ENCODE assay signal across 8 cellular contexts in genomic region chr7:141550694-141551079, GRCh38. TPM values are rescaled to one million over a fixed set of nuclear protein-coding genes. Genes with fewer than 3 reads are reported as not detected.
A peak's percentile ranks its signal among the peaks of the same experiment; 100 is the strongest.
DNase-seq lines count a peak whose midpoint lies in the region; ATAC-seq and TF ChIP-seq lines count a peak whose summit lies in the region.

No MANE protein-coding gene starts in this region.

- peak overlapping the region; percentile 76 to 95 (median 88) for H3K4me2 ChIP-seq in BLaER1 treated with 17β-estradiol and CSF1 and Interleukin-3, amounts not matched to agents 10 nM and 100 nM

- TF ChIP-seq POLR2A in uterus (IDR thresholded peaks at IDR 0.05), result no peak

- H3K4me1 ChIP-seq in BLaER1 treated with 17β-estradiol and CSF1 and Interleukin-3, amounts not matched to agents 10 nM and 100 nM, result peaks cover 27 to 33% (median 29%) of the 10 kb centered on the region in 10 experiments
- H3K4me1 ChIP-seq in Panc1 (ENCODE audit: control insufficient read depth, insufficient read depth, low read length) (peaks cover 2% of the 10 kb centered on the region; the same call in 1 of the 2 replicates), ectodermal cell (ENCODE audit: control insufficient read depth, insufficient read depth, low read length) (no peaks in the 10 kb centered on the region), mononuclear cell (ENCODE audit: insufficient read depth, low read length) (peaks cover 18% of the 10 kb centered on the region), uterus (no peaks in the 10 kb centered on the region)

- H3K27ac ChIP-seq in BLaER1 treated with 17β-estradiol and CSF1 and Interleukin-3, amounts not matched to agents 10 nM and 100 nM, result peak overlapping the region in 10 of 11 experiments; percentile 77 to 89 (median 84); a peak in 20 of 22 replicates
- H3K27ac ChIP-seq in Panc1 (ENCODE audit: low read length) (peak overlapping the region; percentile 69), ectodermal cell (ENCODE audit: insufficient read depth, low read depth, low read length, poor library complexity, severe bottlenecking) (no peak overlapping the region), uterus (peak overlapping the region; percentile 61 to 76)

- H4K20me1 ChIP-seq in BLaER1 treated with 17β-estradiol and CSF1 and Interleukin-3, amounts not matched to agents 10 nM and 100 nM, result no peaks in the 10 kb centered on the region

- WGBS in ectodermal cell, 2 experiments, result 43 to 46% methylated on average over 13 of the region's 13 CpGs

- no peak for DNase-seq in Panc1 (ENCODE audit: low read depth, low spot score)
- peak; percentile 14 to 32 for DNase-seq in uterus
- no peak for DNase-seq in DMS114 treated with DMSO at 0.1 percent for 48 hours (lab: John Stamatoyannopoulos, UW; ENCODE audit: unreplicated experiment)

- BruUV-seq in Panc1 (replicated peaks; lab: Mats Ljungman, UMichigan), result no TSS peak

- TF ChIP-seq CTCF in Panc1 (IDR thresholded peaks at IDR 0.05), result no peak
- TF ChIP-seq CTCF in uterus (IDR thresholded peaks at IDR 0.05), result no peak

- POLR2A ChIA-PET in Panc1 (lab: Charles Lee), result no interaction called here

- peak overlapping the region; percentile 68 to 98 (median 92) for H3K4me3 ChIP-seq in BLaER1 treated with 17β-estradiol and CSF1 and Interleukin-3, amounts not matched to agents 10 nM and 100 nM
- H3K4me3 ChIP-seq in Panc1 (ENCODE audit: low read depth in 2 of 2, low read length in 2 of 2) (peak overlapping the region; percentile 72 to 74), ectodermal cell (ENCODE audit: insufficient read depth, low read depth, low read length) (peak overlapping the region; percentile 64), mononuclear cell (ENCODE audit: low read length) (peak overlapping the region; percentile 66), uterus (peak overlapping the region; percentile 43 to 76)

- H3K9me3 ChIP-seq in BLaER1 treated with 17β-estradiol and CSF1 and Interleukin-3, amounts not matched to agents 10 nM and 100 nM (replicated peaks in 1 of 11), result no peaks in the 10 kb centered on the region
- no peaks in the 10 kb centered on the region for H3K9me3 ChIP-seq in Panc1 (ENCODE audit: control insufficient read depth, insufficient read depth, low read depth, low read length)
- H3K9me3 ChIP-seq in ectodermal cell (ENCODE audit: control insufficient read depth, low read length), result no peaks in the 10 kb centered on the region
- H3K9me3 ChIP-seq in mononuclear cell (ENCODE audit: low read depth, low read length), result no peaks in the 10 kb centered on the region
- no peaks in the 10 kb centered on the region for H3K9me3 ChIP-seq in uterus

- no peaks in the 10 kb centered on the region for H3K27me3 ChIP-seq in BLaER1 treated with 17β-estradiol and CSF1 and Interleukin-3, amounts not matched to agents 10 nM and 100 nM
- H3K27me3 ChIP-seq in Panc1 (ENCODE audit: control insufficient read depth, insufficient read depth, low read length) (no peaks in the 10 kb centered on the region), ectodermal cell (ENCODE audit: control insufficient read depth, insufficient read depth, low read length, poor library complexity, severe bottlenecking) (no peaks in the 10 kb centered on the region), mononuclear cell (ENCODE audit: insufficient read depth, low read length) (no peaks in the 10 kb centered on the region), uterus (no peaks in the 10 kb centered on the region)

- ATAC-seq in GM21390 (IDR thresholded peaks at IDR 0.05; ENCODE audit: unreplicated experiment) (peak; percentile 10), Panc1 (peak; percentile 29), HG03442 (IDR thresholded peaks at IDR 0.05; ENCODE audit: unreplicated experiment) (no peak)

- intact Hi-C loops in Panc1 (cut with micrococcal nuclease; ENCODE audit: unreplicated experiment), result no loop called here
- intact Hi-C loops in uterus (cut with DNase I; ENCODE audit: low total_unique reads), result no loop called here

- H3K36me3 ChIP-seq in BLaER1 treated with 17β-estradiol and CSF1 and Interleukin-3, amounts not matched to agents 10 nM and 100 nM, result peaks cover under 1 to 22% (median 12%) of the 10 kb centered on the region in 11 experiments; a peak in 20 of 22 replicates
- H3K36me3 ChIP-seq in Panc1 (ENCODE audit: control insufficient read depth, insufficient read depth, low read length) (no peaks in the 10 kb centered on the region), ectodermal cell (ENCODE audit: control insufficient read depth, insufficient read depth, low read length) (no peaks in the 10 kb centered on the region), uterus (no peaks in the 10 kb centered on the region)

- peak overlapping the region; percentile 84 to 95 (median 91) for H3K9ac ChIP-seq in BLaER1 treated with 17β-estradiol and CSF1 and Interleukin-3, amounts not matched to agents 10 nM and 100 nM

- CTCF ChIA-PET in Panc1 (lab: Charles Lee), result no interaction called here

- in situ Hi-C loops in Panc1 (cut with HindIII; ENCODE audit: low pct_unique_long_range_greater_than_20kb, low sequenced_read_pairs), result no loop called here

RNA-seq across cellular contexts. Expression of gene AGK, which starts 0.5 kb away (rescaled TPM):
- total RNA-seq in Panc1 (2021; ENCODE audit: unreplicated experiment), result 32.6 TPM
- 17.3 TPM for polyA plus RNA-seq in Panc1 (2012; ENCODE audit: insufficient read length)
- polyA plus RNA-seq in ectodermal cell (2013, experiment 1 of 4), result 32.1 TPM
- polyA plus RNA-seq in ectodermal cell (2013, experiment 2 of 4), result 34.9 TPM
- 25.8 TPM for polyA plus RNA-seq in ectodermal cell (2013, experiment 3 of 4)
- 29.3 TPM for polyA plus RNA-seq in ectodermal cell (2013, experiment 4 of 4)
- 25.5 TPM for total RNA-seq in mononuclear cell
- 10 to 100 TPM; 11.8 to 73.8 (median 38.4) TPM for total RNA-seq in uterus

Comparison
In these comparisons a context has a peak if more than half of its experiments do, and no peak if none do; other contexts are left out.
1. DNase-seq: peak in uterus (2 of 2); none in Panc1 (single experiment) and DMS114 treated with DMSO at 0.1 percent for 48 hours (single experiment).
2. Peak in every context shown above with its lines, with median percentiles within 50 percentile points of each other: H3K4me3 ChIP-seq.